2 cellular contexts compared by ENCODE assay signal in the genomic region with DNA sequence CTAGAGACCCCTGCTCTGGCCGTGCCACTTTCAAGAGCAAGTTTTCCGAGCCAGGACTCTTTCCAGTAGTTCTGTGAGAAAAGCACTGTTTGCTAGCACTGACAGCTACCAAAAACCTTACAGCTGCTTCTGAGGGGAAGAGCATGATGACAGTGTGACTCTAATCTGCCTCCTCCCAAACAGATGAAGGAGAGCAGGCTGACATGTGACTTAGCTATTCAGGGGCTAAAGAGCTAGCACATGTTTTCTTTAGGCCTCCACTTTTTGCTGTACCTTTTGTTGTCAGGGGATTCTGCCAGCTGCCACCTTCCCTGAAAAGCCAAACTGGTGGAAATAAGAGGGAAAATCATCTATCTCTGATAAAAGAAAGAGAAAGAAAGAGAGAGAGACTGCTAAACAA.
TF ChIP-seq lines count a peak whose summit lies in the region.

No MANE protein-coding gene starts in this region.

TF ChIP-seq in IMR-90, 13 proteins besides CTCF, POLR2A, EP300 and RAD21:
- TF ChIP-seq RCOR1 (IDR thresholded peaks at IDR 0.05; ENCODE audit: insufficient replicate concordance, low read length) (no peak), USF2 (IDR thresholded peaks at IDR 0.05; ENCODE audit: low read depth, low read length) (no peak), MXI1 (IDR thresholded peaks at IDR 0.05; ENCODE audit: borderline replicate concordance, low read depth, low read length) (0 out of 2 replicates have a peak, but pooled peaks have one; percentile 24)

TF ChIP-seq in H1, 55 proteins besides CTCF, POLR2A, EP300 and RAD21:
- no peak for TF ChIP-seq SP2 (IDR thresholded peaks at IDR 0.05; ENCODE audit: low read length)
- no peak for TF ChIP-seq GABPA (IDR thresholded peaks at IDR 0.05; ENCODE audit: borderline replicate concordance, insufficient read depth, low read length)
- TF ChIP-seq, protein P1, sequence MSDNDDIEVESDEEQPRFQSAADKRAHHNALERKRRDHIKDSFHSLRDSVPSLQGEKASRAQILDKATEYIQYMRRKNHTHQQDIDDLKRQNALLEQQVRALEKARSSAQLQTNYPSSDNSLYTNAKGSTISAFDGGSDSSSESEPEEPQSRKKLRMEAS (IDR thresholded peaks at IDR 0.05), result peak; percentile 44; the same call in 1 of the 2 replicates
- no peak for TF ChIP-seq TEAD4 (IDR thresholded peaks at IDR 0.05; ENCODE audit: low read depth, low read length)
